ENCODE assay signal across 13 cellular contexts in genomic region chr17:49715221-49715620, GRCh38. TPM values are rescaled to one million over a fixed set of nuclear protein-coding genes. Genes with fewer than 3 reads are reported as not detected.
DNase-seq lines count a peak whose midpoint lies in the region; ATAC-seq and TF ChIP-seq lines count a peak whose summit lies in the region.
"Had no signal": no experiment of that assay in that cellular context is flagged by ENCODE, and none has a peak within 500 bp of the region (broad histone marks: within the 10 kb centered on the region; RNA-seq: fewer than 3 reads in every experiment).

No MANE protein-coding gene starts in this region.

- in situ Hi-C loops in KBM-7 (cut with MboI; ENCODE audit: low pct_unique_long_range_greater_than_20kb, low sequenced_read_pairs): no loop called here

- no peaks in the 10 kb centered on the region for H3K27me3 Mint-ChIP-seq in activated CD4-positive, alpha-beta T cell treated with anti-CD3 and anti-CD28 coated beads for 36 hours

- intact Hi-C loops in activated CD4-positive, alpha-beta T cell treated with anti-CD3 and anti-CD28 coated beads for 36 hours (cut with DNase I, micrococcal nuclease): loop anchor here in 1 of 2 experiments (2.0 kb wide), 1 partner anchor 24 kb away; no protein-coding TSS in a partner anchor

- peak; percentile 74 for ATAC-seq in activated CD4-positive, alpha-beta T cell treated with anti-CD3 and anti-CD28 coated beads for 36 hours
- no peak for ATAC-seq in GM18861 (IDR thresholded peaks at IDR 0.05; ENCODE audit: unreplicated experiment)
- ATAC-seq: gastrocnemius medialis, K562 had no signal

- H3K27ac ChIP-seq in caudate nucleus (ENCODE audit: low read depth, low read length): peak overlapping the region; percentile 72
- H3K27ac ChIP-seq: gastrocnemius medialis had no signal

- POLR2A ChIA-PET in activated CD4-positive, alpha-beta T cell treated with anti-CD3 and anti-CD28 coated beads for 36 hours (lab: Charles Lee): interaction anchor here (0.5 to 2.2 kb wide), 7 partner anchors 9 to 165 kb away, joined by 3 to 17 read pairs (median 5); partner anchors contain the start of gene FAM117A

- no peak for TF ChIP-seq CTCF in GM10266 (IDR thresholded peaks at IDR 0.05; ENCODE audit: control insufficient read depth, insufficient read depth, low read depth, missing control alignments)

- H3K4me3 Mint-ChIP-seq in activated CD4-positive, alpha-beta T cell treated with anti-CD3 and anti-CD28 coated beads for 36 hours: peak overlapping the region; percentile 7

- peaks cover 41% of the 10 kb centered on the region for H3K4me1 Mint-ChIP-seq in activated CD4-positive, alpha-beta T cell treated with anti-CD3 and anti-CD28 coated beads for 36 hours

- peaks cover 37% of the 10 kb centered on the region for H3K36me3 Mint-ChIP-seq in activated CD4-positive, alpha-beta T cell treated with anti-CD3 and anti-CD28 coated beads for 36 hours (ENCODE audit: low read depth)

- CTCF ChIA-PET in activated CD4-positive, alpha-beta T cell treated with anti-CD3 and anti-CD28 coated beads for 36 hours (lab: Charles Lee): interaction anchor here (0.6 to 2.8 kb wide), 18 partner anchors 9 to 1929 kb away, joined by 3 to 15 read pairs (median 4); partner anchors contain the start of gene FAM117A

- H3K9me3 Mint-ChIP-seq in activated CD4-positive, alpha-beta T cell treated with anti-CD3 and anti-CD28 coated beads for 36 hours (ENCODE audit: low read depth): no peaks in the 10 kb centered on the region

- H3K27ac Mint-ChIP-seq in activated CD4-positive, alpha-beta T cell treated with anti-CD3 and anti-CD28 coated beads for 36 hours: peak overlapping the region; percentile 90

- peak; percentile 57 for DNase-seq in activated CD4-positive, alpha-beta T cell treated with anti-CD3 and anti-CD28 coated beads for 36 hours
- DNase-seq in activated CD4-positive, alpha-beta T cell treated with anti-CD3 and anti-CD28 coated beads for 1 hour: no peak
- peak; percentile 30 to 32 for DNase-seq in activated CD4-positive, alpha-beta T cell treated with anti-CD3 and anti-CD28 coated beads for 4 hours
- DNase-seq in caudate nucleus (lab: John Stamatoyannopoulos, UW) (no peak), KBM-7 (no peak), GM10266 (ENCODE audit: extremely low spot score) (no peak)
- DNase-seq in stimulated activated CD4-positive, alpha-beta T cell treated with anti-CD3 and anti-CD28 coated beads, Interleukin-4, amount 100 ng/mL, for 24 hours: peak; percentile 57
- DNase-seq: DMS79 treated with DMSO at 0.1 percent for 48 hours, gastrocnemius medialis, NCI-H2029 treated with DMSO at 0.1 percent for 48 hours, substantia nigra had no signal

RNA-seq across cellular contexts. Expression of gene SLC35B1, which starts 7.5 kb away (rescaled TPM):
- 10 to 100 TPM; 43.9 to 59.4 TPM for total RNA-seq in activated CD4-positive, alpha-beta T cell treated with anti-CD3 and anti-CD28 coated beads for 36 hours

RNA-seq across cellular contexts. Expression of gene SPOP, which starts 37.3 kb away (rescaled TPM):
- total RNA-seq in activated CD4-positive, alpha-beta T cell treated with anti-CD3 and anti-CD28 coated beads for 36 hours: 10 to 100 TPM; 57.0 to 64.6 TPM

RNA-seq across cellular contexts. Expression of gene FAM117A, which starts 48.7 kb away (rescaled TPM):
- 10 to 100 TPM; 14.1 to 15.4 TPM for total RNA-seq in activated CD4-positive, alpha-beta T cell treated with anti-CD3 and anti-CD28 coated beads for 36 hours

Comparison
In these comparisons a context has a peak if more than half of its experiments do, and no peak if none do; other contexts are left out.
1. DNase-seq: peak in activated CD4-positive, alpha-beta T cell treated with anti-CD3 and anti-CD28 coated beads for 36 hours (single experiment), activated CD4-positive, alpha-beta T cell treated with anti-CD3 and anti-CD28 coated beads for 4 hours (2 of 2) and stimulated activated CD4-positive, alpha-beta T cell treated with anti-CD3 and anti-CD28 coated beads, Interleukin-4, amount 100 ng/mL, for 24 hours (single experiment); none in activated CD4-positive, alpha-beta T cell treated with anti-CD3 and anti-CD28 coated beads for 1 hour (single experiment), caudate nucleus (0 of 61), KBM-7 (single experiment) and GM10266 (single experiment).